In the genomic region with DNA sequence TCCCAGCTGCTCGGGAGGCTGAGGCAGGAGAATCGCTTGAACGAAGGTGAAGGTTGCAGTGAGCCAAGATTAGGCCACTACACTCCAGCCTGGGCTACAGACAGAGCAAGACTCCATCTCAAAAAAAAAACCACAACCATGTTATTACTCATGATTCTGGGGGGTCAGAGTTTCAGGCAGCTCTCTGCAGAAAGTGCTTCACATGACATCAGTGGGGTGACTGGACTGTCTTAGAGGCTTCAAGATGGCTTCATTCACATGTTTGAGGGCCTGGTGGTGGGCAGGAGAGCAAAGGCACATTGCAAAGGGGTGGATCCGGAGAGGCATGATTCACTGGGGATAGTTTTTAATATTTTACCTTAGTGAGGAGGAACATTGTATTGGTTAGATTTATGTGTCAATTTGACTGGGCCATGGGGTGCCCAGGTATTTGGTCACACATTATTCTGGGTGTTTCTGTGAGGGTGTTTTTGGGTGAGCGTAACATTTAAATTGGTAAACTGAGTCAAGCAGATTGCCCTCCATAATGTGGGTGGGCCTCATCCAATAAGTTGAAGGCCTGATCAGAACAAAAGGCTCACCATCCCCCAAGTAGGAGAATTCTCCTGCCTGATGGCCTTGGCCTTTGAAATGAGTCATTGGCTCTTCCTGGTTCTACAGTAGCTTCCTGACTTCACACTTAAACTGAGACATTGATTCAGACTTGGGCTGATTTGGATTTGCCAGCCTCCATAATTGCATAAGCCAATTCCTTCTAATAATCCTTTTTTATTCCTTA, we compare ENCODE assay signal across 1 cellular context.
TF ChIP-seq lines count a peak whose summit lies in the region.

No MANE protein-coding gene starts in this region.

TF ChIP-seq in HepG2, 621 proteins besides CTCF, POLR2A, EP300 and RAD21 (continued from another document and continues in another):
- TF ChIP-seq, protein P1, sequence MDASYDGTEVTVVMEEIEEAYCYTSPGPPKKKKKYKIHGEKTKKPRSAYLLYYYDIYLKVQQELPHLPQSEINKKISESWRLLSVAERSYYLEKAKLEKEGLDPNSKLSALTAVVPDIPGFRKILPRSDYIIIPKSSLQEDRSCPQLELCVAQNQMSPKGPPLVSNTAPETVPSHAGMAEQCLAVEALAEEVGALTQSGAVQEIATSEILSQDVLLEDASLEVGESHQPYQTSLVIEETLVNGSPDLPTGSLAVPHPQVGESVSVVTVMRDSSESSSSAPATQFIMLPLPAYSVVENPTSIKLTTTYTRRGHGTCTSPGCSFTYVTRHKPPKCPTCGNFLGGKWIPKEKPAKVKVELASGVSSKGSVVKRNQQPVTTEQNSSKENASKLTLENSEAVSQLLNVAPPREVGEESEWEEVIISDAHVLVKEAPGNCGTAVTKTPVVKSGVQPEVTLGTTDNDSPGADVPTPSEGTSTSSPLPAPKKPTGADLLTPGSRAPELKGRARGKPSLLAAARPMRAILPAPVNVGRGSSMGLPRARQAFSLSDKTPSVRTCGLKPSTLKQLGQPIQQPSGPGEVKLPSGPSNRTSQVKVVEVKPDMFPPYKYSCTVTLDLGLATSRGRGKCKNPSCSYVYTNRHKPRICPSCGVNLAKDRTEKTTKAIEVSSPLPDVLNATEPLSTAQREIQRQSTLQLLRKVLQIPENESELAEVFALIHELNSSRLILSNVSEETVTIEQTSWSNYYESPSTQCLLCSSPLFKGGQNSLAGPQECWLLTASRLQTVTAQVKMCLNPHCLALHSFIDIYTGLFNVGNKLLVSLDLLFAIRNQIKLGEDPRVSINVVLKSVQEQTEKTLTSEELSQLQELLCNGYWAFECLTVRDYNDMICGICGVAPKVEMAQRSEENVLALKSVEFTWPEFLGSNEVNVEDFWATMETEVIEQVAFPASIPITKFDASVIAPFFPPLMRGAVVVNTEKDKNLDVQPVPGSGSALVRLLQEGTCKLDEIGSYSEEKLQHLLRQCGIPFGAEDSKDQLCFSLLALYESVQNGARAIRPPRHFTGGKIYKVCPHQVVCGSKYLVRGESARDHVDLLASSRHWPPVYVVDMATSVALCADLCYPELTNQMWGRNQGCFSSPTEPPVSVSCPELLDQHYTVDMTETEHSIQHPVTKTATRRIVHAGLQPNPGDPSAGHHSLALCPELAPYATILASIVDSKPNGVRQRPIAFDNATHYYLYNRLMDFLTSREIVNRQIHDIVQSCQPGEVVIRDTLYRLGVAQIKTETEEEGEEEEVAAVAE (CRISPR knock-in tag; IDR thresholded peaks at IDR 0.05; ENCODE audit: borderline replicate concordance) = 0 out of 2 replicates have a peak, but pooled peaks have one; percentile 26
- no peak for TF ChIP-seq SOX6 (IDR thresholded peaks at IDR 0.05)
- TF ChIP-seq SOX6 (CRISPR knock-in tag; IDR thresholded peaks at IDR 0.05) = peak; percentile 82
- TF ChIP-seq NFATC3 (CRISPR knock-in tag; IDR thresholded peaks at IDR 0.05) = no peak
- TF ChIP-seq HOXA3 (CRISPR knock-in tag; IDR thresholded peaks at IDR 0.05) = peak; percentile 31; the same call in 1 of the 2 replicates
- no peak for TF ChIP-seq HOXA9 (CRISPR knock-in tag; IDR thresholded peaks at IDR 0.05; ENCODE audit: borderline replicate concordance)
- no peak for TF ChIP-seq GFI1 (CRISPR knock-in tag; IDR thresholded peaks at IDR 0.05; ENCODE audit: borderline replicate concordance)
- peak; percentile 41; the same call in 1 of the 2 replicates for TF ChIP-seq FOXA3 (CRISPR knock-in tag; IDR thresholded peaks at IDR 0.05)
- TF ChIP-seq, protein P2, sequence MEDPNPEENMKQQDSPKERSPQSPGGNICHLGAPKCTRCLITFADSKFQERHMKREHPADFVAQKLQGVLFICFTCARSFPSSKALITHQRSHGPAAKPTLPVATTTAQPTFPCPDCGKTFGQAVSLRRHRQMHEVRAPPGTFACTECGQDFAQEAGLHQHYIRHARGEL (CRISPR knock-in tag; IDR thresholded peaks at IDR 0.05) = no peak
- peak; percentile 71; the same call in 1 of the 2 replicates for TF ChIP-seq SOX5 (CRISPR knock-in tag; IDR thresholded peaks at IDR 0.05; ENCODE audit: borderline replicate concordance)
- TF ChIP-seq ZNF12 (CRISPR knock-in tag; IDR thresholded peaks at IDR 0.05) = no peak
- TF ChIP-seq, protein P3, sequence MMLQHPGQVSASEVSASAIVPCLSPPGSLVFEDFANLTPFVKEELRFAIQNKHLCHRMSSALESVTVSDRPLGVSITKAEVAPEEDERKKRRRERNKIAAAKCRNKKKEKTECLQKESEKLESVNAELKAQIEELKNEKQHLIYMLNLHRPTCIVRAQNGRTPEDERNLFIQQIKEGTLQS (CRISPR knock-in tag; IDR thresholded peaks at IDR 0.05) = peak; percentile 41; the same call in 1 of the 2 replicates
- no peak for TF ChIP-seq ZNF432 (CRISPR knock-in tag; IDR thresholded peaks at IDR 0.05; ENCODE audit: borderline replicate concordance)
- TF ChIP-seq ONECUT2 (CRISPR knock-in tag; IDR thresholded peaks at IDR 0.05) = no peak
- no peak for TF ChIP-seq ZNF841 (CRISPR knock-in tag; IDR thresholded peaks at IDR 0.05; ENCODE audit: borderline replicate concordance)
- no peak for TF ChIP-seq EHMT2 (IDR thresholded peaks at IDR 0.05; ENCODE audit: borderline replicate concordance, low read depth, low read length)
- TF ChIP-seq RELA (CRISPR knock-in tag; IDR thresholded peaks at IDR 0.05) = no peak
- TF ChIP-seq, protein P4, sequence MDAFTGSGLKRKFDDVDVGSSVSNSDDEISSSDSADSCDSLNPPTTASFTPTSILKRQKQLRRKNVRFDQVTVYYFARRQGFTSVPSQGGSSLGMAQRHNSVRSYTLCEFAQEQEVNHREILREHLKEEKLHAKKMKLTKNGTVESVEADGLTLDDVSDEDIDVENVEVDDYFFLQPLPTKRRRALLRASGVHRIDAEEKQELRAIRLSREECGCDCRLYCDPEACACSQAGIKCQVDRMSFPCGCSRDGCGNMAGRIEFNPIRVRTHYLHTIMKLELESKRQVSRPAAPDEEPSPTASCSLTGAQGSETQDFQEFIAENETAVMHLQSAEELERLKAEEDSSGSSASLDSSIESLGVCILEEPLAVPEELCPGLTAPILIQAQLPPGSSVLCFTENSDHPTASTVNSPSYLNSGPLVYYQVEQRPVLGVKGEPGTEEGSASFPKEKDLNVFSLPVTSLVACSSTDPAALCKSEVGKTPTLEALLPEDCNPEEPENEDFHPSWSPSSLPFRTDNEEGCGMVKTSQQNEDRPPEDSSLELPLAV (CRISPR knock-in tag; conservative IDR thresholded peaks at IDR 0.05; ENCODE audit: low read depth) = no peak
- TF ChIP-seq HNRNPL (IDR thresholded peaks at IDR 0.05; ENCODE audit: low read depth, low read length) = no peak
- peak; percentile 81 for TF ChIP-seq ELF1 (CRISPR knock-in tag; IDR thresholded peaks at IDR 0.05)
- TF ChIP-seq ZNF768 (CRISPR knock-in tag; IDR thresholded peaks at IDR 0.05) = no peak
- TF ChIP-seq MTF1 (CRISPR knock-in tag; IDR thresholded peaks at IDR 0.05) = no peak
- TF ChIP-seq ZNF232 (CRISPR knock-in tag; IDR thresholded peaks at IDR 0.05; ENCODE audit: borderline replicate concordance) = no peak
- TF ChIP-seq MED1 (CRISPR knock-in tag; IDR thresholded peaks at IDR 0.05) = peak; percentile 88
- no peak for TF ChIP-seq NR2C2 (CRISPR knock-in tag; IDR thresholded peaks at IDR 0.05; ENCODE audit: borderline replicate concordance)
- TF ChIP-seq SMARCC2 (IDR thresholded peaks at IDR 0.05) = no peak
- TF ChIP-seq FOXC1 (CRISPR knock-in tag; IDR thresholded peaks at IDR 0.05; ENCODE audit: borderline replicate concordance) = no peak
- TF ChIP-seq SIX4 (CRISPR knock-in tag; IDR thresholded peaks at IDR 0.05) = no peak
- TF ChIP-seq, protein P5, sequence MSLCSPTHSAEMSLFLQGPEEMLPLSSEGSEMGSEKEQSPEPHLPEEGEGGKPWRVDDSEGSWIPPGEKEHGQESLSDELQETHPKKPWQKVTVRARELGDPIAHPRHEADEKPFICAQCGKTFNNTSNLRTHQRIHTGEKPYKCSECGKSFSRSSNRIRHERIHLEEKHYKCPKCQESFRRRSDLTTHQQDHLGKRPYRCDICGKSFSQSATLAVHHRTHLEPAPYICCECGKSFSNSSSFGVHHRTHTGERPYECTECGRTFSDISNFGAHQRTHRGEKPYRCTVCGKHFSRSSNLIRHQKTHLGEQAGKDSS (CRISPR knock-in tag; IDR thresholded peaks at IDR 0.05; ENCODE audit: borderline replicate concordance, low read depth) = no peak
- TF ChIP-seq ZNF326 (CRISPR knock-in tag; IDR thresholded peaks at IDR 0.05; ENCODE audit: borderline replicate concordance) = no peak
- TF ChIP-seq POGZ (CRISPR knock-in tag; IDR thresholded peaks at IDR 0.05) = no peak
- TF ChIP-seq, protein P6, sequence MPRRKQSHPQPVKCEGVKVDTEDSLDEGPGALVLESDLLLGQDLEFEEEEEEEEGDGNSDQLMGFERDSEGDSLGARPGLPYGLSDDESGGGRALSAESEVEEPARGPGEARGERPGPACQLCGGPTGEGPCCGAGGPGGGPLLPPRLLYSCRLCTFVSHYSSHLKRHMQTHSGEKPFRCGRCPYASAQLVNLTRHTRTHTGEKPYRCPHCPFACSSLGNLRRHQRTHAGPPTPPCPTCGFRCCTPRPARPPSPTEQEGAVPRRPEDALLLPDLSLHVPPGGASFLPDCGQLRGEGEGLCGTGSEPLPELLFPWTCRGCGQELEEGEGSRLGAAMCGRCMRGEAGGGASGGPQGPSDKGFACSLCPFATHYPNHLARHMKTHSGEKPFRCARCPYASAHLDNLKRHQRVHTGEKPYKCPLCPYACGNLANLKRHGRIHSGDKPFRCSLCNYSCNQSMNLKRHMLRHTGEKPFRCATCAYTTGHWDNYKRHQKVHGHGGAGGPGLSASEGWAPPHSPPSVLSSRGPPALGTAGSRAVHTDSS (CRISPR knock-in tag; conservative IDR thresholded peaks at IDR 0.05) = no peak
- no peak for TF ChIP-seq BHLHE40 (IDR thresholded peaks at IDR 0.05; ENCODE audit: low read length)
- peak; percentile 76 for TF ChIP-seq FOSL1 (CRISPR knock-in tag; IDR thresholded peaks at IDR 0.05; ENCODE audit: borderline replicate concordance)
- TF ChIP-seq SIX1 (CRISPR knock-in tag; IDR thresholded peaks at IDR 0.05; ENCODE audit: borderline replicate concordance) = no peak
- TF ChIP-seq MTA3 (CRISPR knock-in tag; IDR thresholded peaks at IDR 0.05) = no peak
- TF ChIP-seq SNAI1 (CRISPR knock-in tag; IDR thresholded peaks at IDR 0.05; ENCODE audit: borderline replicate concordance) = 0 out of 2 replicates have a peak, but pooled peaks have one; percentile 62
- peak; percentile 74; the same call in 1 of the 2 replicates for TF ChIP-seq ETV5 (CRISPR knock-in tag; IDR thresholded peaks at IDR 0.05; ENCODE audit: borderline replicate concordance)
- TF ChIP-seq ZNF75D (CRISPR knock-in tag; IDR thresholded peaks at IDR 0.05; ENCODE audit: borderline replicate concordance) = no peak
- TF ChIP-seq, protein P7, sequence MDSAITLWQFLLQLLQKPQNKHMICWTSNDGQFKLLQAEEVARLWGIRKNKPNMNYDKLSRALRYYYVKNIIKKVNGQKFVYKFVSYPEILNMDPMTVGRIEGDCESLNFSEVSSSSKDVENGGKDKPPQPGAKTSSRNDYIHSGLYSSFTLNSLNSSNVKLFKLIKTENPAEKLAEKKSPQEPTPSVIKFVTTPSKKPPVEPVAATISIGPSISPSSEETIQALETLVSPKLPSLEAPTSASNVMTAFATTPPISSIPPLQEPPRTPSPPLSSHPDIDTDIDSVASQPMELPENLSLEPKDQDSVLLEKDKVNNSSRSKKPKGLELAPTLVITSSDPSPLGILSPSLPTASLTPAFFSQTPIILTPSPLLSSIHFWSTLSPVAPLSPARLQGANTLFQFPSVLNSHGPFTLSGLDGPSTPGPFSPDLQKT (CRISPR knock-in tag; IDR thresholded peaks at IDR 0.05; ENCODE audit: borderline replicate concordance) = no peak
- TF ChIP-seq ZNF644 (CRISPR knock-in tag; IDR thresholded peaks at IDR 0.05; ENCODE audit: low read depth) = peak; percentile 69
- no peak for TF ChIP-seq ZNF337 (CRISPR knock-in tag; IDR thresholded peaks at IDR 0.05; ENCODE audit: borderline replicate concordance, low read depth)
- TF ChIP-seq RFX3 (CRISPR knock-in tag; IDR thresholded peaks at IDR 0.05) = no peak
- TF ChIP-seq, protein P8, sequence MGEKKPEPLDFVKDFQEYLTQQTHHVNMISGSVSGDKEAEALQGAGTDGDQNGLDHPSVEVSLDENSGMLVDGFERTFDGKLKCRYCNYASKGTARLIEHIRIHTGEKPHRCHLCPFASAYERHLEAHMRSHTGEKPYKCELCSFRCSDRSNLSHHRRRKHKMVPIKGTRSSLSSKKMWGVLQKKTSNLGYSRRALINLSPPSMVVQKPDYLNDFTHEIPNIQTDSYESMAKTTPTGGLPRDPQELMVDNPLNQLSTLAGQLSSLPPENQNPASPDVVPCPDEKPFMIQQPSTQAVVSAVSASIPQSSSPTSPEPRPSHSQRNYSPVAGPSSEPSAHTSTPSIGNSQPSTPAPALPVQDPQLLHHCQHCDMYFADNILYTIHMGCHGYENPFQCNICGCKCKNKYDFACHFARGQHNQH (CRISPR knock-in tag; IDR thresholded peaks at IDR 0.05) = 0 out of 2 replicates have a peak, but pooled peaks have one; percentile 62
